15 cellular contexts compared by ENCODE assay signal in the genomic region with DNA sequence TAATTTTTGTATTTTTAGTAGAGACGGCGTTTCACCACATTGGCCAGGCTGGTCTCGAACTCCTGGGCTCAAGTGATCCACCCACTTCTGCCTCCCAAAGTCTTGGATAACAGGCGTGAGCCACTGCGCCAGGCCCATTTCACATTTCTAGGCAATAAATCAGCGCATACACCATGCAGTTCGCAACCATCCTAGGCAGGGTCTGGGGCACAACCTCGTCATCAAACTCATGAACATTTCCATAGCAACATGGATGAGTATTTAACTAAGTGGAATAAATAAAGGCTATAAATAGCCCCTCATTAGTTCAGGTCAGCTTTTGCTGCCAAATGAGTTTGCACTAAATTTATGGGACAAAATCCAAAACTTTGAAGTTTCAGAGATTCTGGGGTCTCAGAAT. TPM values are rescaled to one million over a fixed set of nuclear protein-coding genes. Genes with fewer than 3 reads are reported as not detected.
A peak's percentile ranks its signal among the peaks of the same experiment; 100 is the strongest.
DNase-seq lines count a peak whose midpoint lies in the region; ATAC-seq and TF ChIP-seq lines count a peak whose summit lies in the region.
"Had no signal": no experiment of that assay in that cellular context is flagged by ENCODE, and none has a peak within 500 bp of the region (broad histone marks: within the 10 kb centered on the region; RNA-seq: fewer than 3 reads in every experiment).

No MANE protein-coding gene starts in this region.

- no peaks in the 10 kb centered on the region for H3K4me1 ChIP-seq in IMR-90 (ENCODE audit: control insufficient read depth, insufficient read depth, low read length)
- peaks cover 2% of the 10 kb centered on the region for H3K4me1 ChIP-seq in mesenchymal stem cell (ENCODE audit: control insufficient read depth, insufficient read depth, low read depth, low read length)

- 0 out of 2 replicates have a peak overlapping the region, but pooled peaks have one; percentile 6 for H3K14ac ChIP-seq in IMR-90 (replicated peaks; ENCODE audit: low read depth, low read length)
- H3K14ac ChIP-seq in mesenchymal stem cell (ENCODE audit: low read length in 2 of 2): no peak overlapping the region

- H3K36me3 ChIP-seq in IMR-90 (ENCODE audit: control insufficient read depth, insufficient read depth, low read length) (peaks cover 39% of the 10 kb centered on the region), mesenchymal stem cell (ENCODE audit: control insufficient read depth in 1 of 2, insufficient read depth in 2 of 2, low read depth in 1 of 2, low read length in 2 of 2) (peaks cover 9 to 11% of the 10 kb centered on the region in 2 experiments), MG63 (no peaks in the 10 kb centered on the region)

- H4K5ac ChIP-seq in IMR-90 (ENCODE audit: low read depth, low read length): no peak overlapping the region

- CTCF ChIA-PET in IMR-90 (lab: Yijun Ruan, JAX): interaction anchor here (0.9 kb wide), 1 partner anchor 20 kb away, joined by 5 read pairs; no protein-coding TSS in a partner anchor

- WGBS in IMR-90 (ENCODE audit: extremely low coverage in 2 of 2, insufficient read length in 1 of 2), 2 experiments: no CpG with 5 or more reads among the region's 8 CpGs
- 94% methylated on average over 3 of the region's 8 CpGs for WGBS in mesenchymal stem cell

- no peak overlapping the region for H2BK5ac ChIP-seq in IMR-90 (ENCODE audit: low read depth, low read length, poor library complexity, severe bottlenecking)
- no peak overlapping the region for H2BK5ac ChIP-seq in mesenchymal stem cell (ENCODE audit: low read depth, low read length, poor library complexity, severe bottlenecking)

- H2BK15ac ChIP-seq in IMR-90 (ENCODE audit: low read depth, low read length): no peak overlapping the region
- H2BK15ac ChIP-seq in mesenchymal stem cell (ENCODE audit: low read depth, poor library complexity, severe bottlenecking): no peak overlapping the region

- peaks cover 12% of the 10 kb centered on the region for H4K20me1 ChIP-seq in IMR-90 (ENCODE audit: insufficient read depth, low read length)

- H3K9me3 ChIP-seq in IMR-90 (ENCODE audit: control insufficient read depth, insufficient read depth, low read length) (no peaks in the 10 kb centered on the region), mesenchymal stem cell (ENCODE audit: control insufficient read depth, low read length) (no peaks in the 10 kb centered on the region), MG63 (no peaks in the 10 kb centered on the region)

- H2AK5ac ChIP-seq in IMR-90 (ENCODE audit: low read depth, low read length) (no peak overlapping the region), mesenchymal stem cell (ENCODE audit: low read length, severe bottlenecking) (no peak overlapping the region)

- H3K56ac ChIP-seq in IMR-90 (ENCODE audit: extremely low read depth, insufficient read depth, low read length): no peak overlapping the region

- H3K18ac ChIP-seq in IMR-90 (ENCODE audit: low read depth, low read length) (no peak overlapping the region), mesenchymal stem cell (ENCODE audit: low read depth in 1 of 2, low read length in 2 of 2) (no peak overlapping the region)

- POLR2A ChIA-PET in IMR-90 (lab: Charles Lee; ENCODE audit: unreplicated experiment): no interaction called here

- in situ Hi-C loops in IMR-90 (cut with MboI; ENCODE audit: low sequenced_read_pairs): no loop called here

- DNase-seq in AG08396 (ENCODE audit: low spot score) (peak; percentile 75), IMR-90 (peak; percentile 40), fibroblast of gingiva (ENCODE audit: low read depth) (peak; percentile 27), mesenchymal stem cell (peak; percentile 67), NCI-H69 (lab: John Stamatoyannopoulos, UW) (no peak), MG63 (no peak), NOMO-1 treated with DMSO at 0.1 percent for 48 hours (lab: John Stamatoyannopoulos, UW; ENCODE audit: unreplicated experiment) (no peak)
- DNase-seq: CD8-positive, alpha-beta T cell; COR-L47; DMS153; H7 had no signal

- H2AFZ ChIP-seq in IMR-90 (replicated peaks; ENCODE audit: low read length, poor library complexity) (no peak overlapping the region), mesenchymal stem cell (ENCODE audit: low read depth, low read length) (no peak overlapping the region)
- H2AFZ ChIP-seq: GM23338 had no signal

- no TSS peak for BruUV-seq in IMR-90 (replicated peaks; lab: Mats Ljungman, UMichigan)

- no peak overlapping the region for H3K4me3 ChIP-seq in IMR-90 (ENCODE audit: insufficient read depth, low read depth, low read length)
- no peak overlapping the region for H3K4me3 ChIP-seq in mesenchymal stem cell (ENCODE audit: insufficient read depth in 1 of 2, low read depth in 1 of 2, low read length in 2 of 2)
- H3K4me3 ChIP-seq in MG63: no peak overlapping the region
- H3K4me3 ChIP-seq: GM23338 had no signal

- dilution Hi-C loops in IMR-90 (cut with HindIII; ENCODE audit: low sequenced_read_pairs, unreplicated experiment): no loop called here

- no peak overlapping the region for H2BK12ac ChIP-seq in mesenchymal stem cell (ENCODE audit: low read length in 2 of 2)

- no peak overlapping the region for H3K9ac ChIP-seq in IMR-90 (ENCODE audit: low read depth, low read length)
- H3K9ac ChIP-seq in mesenchymal stem cell (ENCODE audit: low read length): no peak overlapping the region

- H2BK20ac ChIP-seq in IMR-90 (ENCODE audit: low read depth, low read length): no peak overlapping the region

- no peak for TF ChIP-seq RAD21 in IMR-90 (IDR thresholded peaks at IDR 0.05; ENCODE audit: low read length)

- H2AK9ac ChIP-seq in IMR-90 (replicated peaks; ENCODE audit: low read depth, low read length, poor library complexity): no peak overlapping the region

- H2BK120ac ChIP-seq in IMR-90 (ENCODE audit: low read depth, low read length): no peak overlapping the region
- H2BK120ac ChIP-seq in mesenchymal stem cell (ENCODE audit: low read depth, low read length): no peak overlapping the region

- H4K91ac ChIP-seq in IMR-90 (ENCODE audit: insufficient read depth, low read depth, low read length): no peak overlapping the region
- H4K91ac ChIP-seq in mesenchymal stem cell (ENCODE audit: low read length): no peak overlapping the region

- H3K9me1 ChIP-seq in IMR-90 (ENCODE audit: insufficient read depth, low read length): peaks cover 7% of the 10 kb centered on the region; the same call in 1 of the 2 replicates

- TF ChIP-seq POLR2A in IMR-90 (IDR thresholded peaks at IDR 0.05; ENCODE audit: low read depth, low read length): no peak

- H3K27ac ChIP-seq in IMR-90 (ENCODE audit: insufficient read depth, low read length): no peak overlapping the region
- H3K27ac ChIP-seq in mesenchymal stem cell (ENCODE audit: low read length, poor library complexity, severe bottlenecking): no peak overlapping the region

- no peak for TF ChIP-seq CTCF in IMR-90 (conservative IDR thresholded peaks at IDR 0.05; ENCODE audit: low read depth, low read length)

- intact Hi-C loops in IMR-90 (cut with micrococcal nuclease): no loop called here

- H3K27me3 ChIP-seq in IMR-90 (ENCODE audit: control insufficient read depth, insufficient read depth, low read length) (no peaks in the 10 kb centered on the region), mesenchymal stem cell (ENCODE audit: control insufficient read depth in 1 of 2, insufficient read depth in 1 of 2, low read length in 2 of 2) (peaks cover 7 to 33% of the 10 kb centered on the region in 2 experiments), MG63 (peaks cover 75% of the 10 kb centered on the region)

- peaks cover 0 to 4% of the 10 kb centered on the region in 2 experiments; a peak in 1 of 4 replicates for H3K79me1 ChIP-seq in IMR-90 (ENCODE audit: low read depth in 1 of 2, low read length in 2 of 2)
- H3K79me1 ChIP-seq in mesenchymal stem cell (replicated peaks; ENCODE audit: low read length, poor library complexity, severe bottlenecking): no peaks in the 10 kb centered on the region

- H3K4ac ChIP-seq in IMR-90 (ENCODE audit: low read depth, low read length) (no peak overlapping the region), mesenchymal stem cell (ENCODE audit: low read depth in 1 of 2, low read length in 2 of 2) (no peak overlapping the region)

- H3K23ac ChIP-seq in IMR-90 (ENCODE audit: low read depth, low read length): no peak overlapping the region
- no peak overlapping the region for H3K23ac ChIP-seq in mesenchymal stem cell (ENCODE audit: low read length in 2 of 2)

- ATAC-seq in IMR-90 (ENCODE audit: low read depth): no peak
- no peak for ATAC-seq in GM18520 (IDR thresholded peaks at IDR 0.05; ENCODE audit: unreplicated experiment)
- ATAC-seq: CD8-positive, alpha-beta T cell; GM23338 had no signal

- H3K4me2 ChIP-seq in IMR-90 (ENCODE audit: low read depth, low read length) (no peak overlapping the region), mesenchymal stem cell (ENCODE audit: low read length, poor library complexity, severe bottlenecking) (no peak overlapping the region)
- H3K4me2 ChIP-seq: GM23338 had no signal

- H4K8ac ChIP-seq in IMR-90 (ENCODE audit: low read depth in 2 of 2, low read length in 2 of 2) (no peak overlapping the region), mesenchymal stem cell (ENCODE audit: low read length) (no peak overlapping the region)

TF ChIP-seq in IMR-90, 13 proteins besides CTCF, POLR2A, EP300 and RAD21 (continues in another document):
- TF ChIP-seq SMC3 (IDR thresholded peaks at IDR 0.05; ENCODE audit: low read depth, low read length) (no peak), CHD1 (IDR thresholded peaks at IDR 0.05; ENCODE audit: low read depth, low read length) (no peak), MAZ (IDR thresholded peaks at IDR 0.05; ENCODE audit: borderline replicate concordance, low read depth, low read length) (no peak), NFE2L2 (IDR thresholded peaks at IDR 0.05; ENCODE audit: low read depth, low read length) (no peak), FOS (IDR thresholded peaks at IDR 0.05; ENCODE audit: low read depth, low read length) (no peak), RFX5 (IDR thresholded peaks at IDR 0.05; ENCODE audit: low read depth, low read length) (no peak), MXI1 (IDR thresholded peaks at IDR 0.05; ENCODE audit: borderline replicate concordance, low read depth, low read length) (no peak), BHLHE40 (IDR thresholded peaks at IDR 0.05; ENCODE audit: low read depth, low read length) (no peak)
- TF ChIP-seq, protein P1, sequence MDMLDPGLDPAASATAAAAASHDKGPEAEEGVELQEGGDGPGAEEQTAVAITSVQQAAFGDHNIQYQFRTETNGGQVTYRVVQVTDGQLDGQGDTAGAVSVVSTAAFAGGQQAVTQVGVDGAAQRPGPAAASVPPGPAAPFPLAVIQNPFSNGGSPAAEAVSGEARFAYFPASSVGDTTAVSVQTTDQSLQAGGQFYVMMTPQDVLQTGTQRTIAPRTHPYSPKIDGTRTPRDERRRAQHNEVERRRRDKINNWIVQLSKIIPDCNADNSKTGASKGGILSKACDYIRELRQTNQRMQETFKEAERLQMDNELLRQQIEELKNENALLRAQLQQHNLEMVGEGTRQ (IDR thresholded peaks at IDR 0.05; ENCODE audit: low read depth, low read length): no peak

RNA-seq across cellular contexts. Expression of gene MEIS3, which starts 8.2 kb away (rescaled TPM):
- total RNA-seq in IMR-90 (2012; rRNA removed): 28.3 and 32.4 TPM in 2 replicates
- 33.0 TPM in 2 replicates for polyA plus RNA-seq in IMR-90 (2012; rRNA removed)
- 33.1 and 39.8 TPM in 2 replicates for polyA plus RNA-seq in IMR-90 (2012; cell fraction: cytosol; rRNA removed)
- 97.7 and 112 TPM in 2 replicates for polyA plus RNA-seq in IMR-90 (2012; cell fraction: nucleus; rRNA removed; ENCODE audit: low replicate concordance)
- 44.6 TPM for polyA plus RNA-seq in mesenchymal stem cell (2013, experiment 1 of 2)
- 40.4 TPM for polyA plus RNA-seq in mesenchymal stem cell (2013, experiment 2 of 2)
- total RNA-seq in MG63 (2014; rRNA removed; shearing (Covaris generic); ENCODE audit: low replicate concordance): 0.56 TPM in 1 of 2 replicates, not detected in the other
- total RNA-seq: CD8-positive, alpha-beta T cell had no signal
- polyA plus RNA-seq: CD14-positive monocyte, IgD-negative memory B cell had no signal

Comparison
In these comparisons a context has a peak if more than half of its experiments do, and no peak if none do; other contexts are left out.
1. DNase-seq: peak in AG08396 (single experiment), IMR-90 (single experiment), fibroblast of gingiva (single experiment) and mesenchymal stem cell (single experiment); none in NCI-H69 (single experiment), MG63 (single experiment) and NOMO-1 treated with DMSO at 0.1 percent for 48 hours (single experiment).
2. RNA of gene MEIS3, which starts 8.2 kb away (total RNA-seq): 28.3 to 32.4 TPM in IMR-90; 0.56 TPM in MG63; every median in the first group is over 10 times any median in the second.